In genomic region chr1:82392946-82393345, GRCh38 we compare ENCODE assay signal across 21 cellular contexts.
"Had no signal": no experiment of that assay in that cellular context is flagged by ENCODE, and none has a peak within 500 bp of the region (broad histone marks: within the 10 kb centered on the region; RNA-seq: fewer than 3 reads in every experiment).

No MANE protein-coding gene starts in this region.

- H3K4me3 ChIP-seq: left lung, mucosa of descending colon, neural progenitor cell, prostate gland, suprapubic skin, transverse colon, uterus had no signal

- H3K36me3 Mint-ChIP-seq: naive B cell, neural progenitor cell had no signal

- H3K9me3 Mint-ChIP-seq: neural progenitor cell; stimulated activated naive CD8-positive, alpha-beta T cell treated with anti-CD3 and anti-CD28 coated beads, Interleukin-15, Interleukin-2, amounts not matched to agents 100 ng/mL and 50 ng/mL, for 24 hours had no signal

- H3K4me1 ChIP-seq: left lung, prostate gland, suprapubic skin, transverse colon, uterus had no signal

- H3K4me3 Mint-ChIP-seq: effector memory CD8-positive, alpha-beta T cell; naive B cell; neural progenitor cell; stimulated activated naive CD8-positive, alpha-beta T cell treated with anti-CD3 and anti-CD28 coated beads, Interleukin-15, Interleukin-2, amounts not matched to agents 100 ng/mL and 50 ng/mL, for 24 hours had no signal

- H3K9me3 ChIP-seq: left lung, mucosa of descending colon, prostate gland, suprapubic skin, transverse colon, uterus had no signal

- DNase-seq: activated CD4-positive, CD25-positive, alpha-beta regulatory T cell treated with anti-CD3 and anti-CD28 coated beads, Interleukin-2, amount 50 U/mL, for 72 hours; activated CD8-positive, alpha-beta memory T cell treated with anti-CD3 and anti-CD28 coated beads for 24 hours; activated CD8-positive, alpha-beta memory T cell treated with anti-CD3 and anti-CD28 coated beads, Interleukin-2, amount 50 U/mL, for 48 hours; activated effector memory CD4-positive, alpha-beta T cell treated with anti-CD3 and anti-CD28 coated beads, Interleukin-2, amount 50 U/mL, for 16 hours; activated naive CD4-positive, alpha-beta T cell treated with anti-CD3 and anti-CD28 coated beads, Interleukin-2, amount 50 U/mL, for 16 hours; activated T-cell treated with anti-CD3 and anti-CD28 coated beads, Interleukin-2, amount 50 U/mL, for 48 hours; aorta; effector memory CD8-positive, alpha-beta T cell; head of caudate nucleus; kidney; left lung; mucosa of descending colon; naive B cell; right cardiac atrium; transverse colon; uterus had no signal

- H3K27me3 Mint-ChIP-seq: effector memory CD8-positive, alpha-beta T cell; naive B cell; stimulated activated naive CD8-positive, alpha-beta T cell treated with anti-CD3 and anti-CD28 coated beads, Interleukin-15, Interleukin-2, amounts not matched to agents 100 ng/mL and 50 ng/mL, for 24 hours had no signal

- H3K36me3 ChIP-seq: left lung, neural progenitor cell, prostate gland, suprapubic skin, transverse colon, uterus had no signal

- H2AFZ ChIP-seq: neural progenitor cell had no signal

- H3K9ac ChIP-seq: neural progenitor cell had no signal

- ATAC-seq: effector memory CD8-positive, alpha-beta T cell; left lung; mucosa of descending colon; right cardiac atrium had no signal

- H3K27ac ChIP-seq: left lung, neural progenitor cell, prostate gland, suprapubic skin, transverse colon, uterus, VCaP had no signal

- H3K27me3 ChIP-seq: left lung, neural progenitor cell, suprapubic skin, transverse colon, uterus had no signal

- H3K27ac Mint-ChIP-seq: effector memory CD8-positive, alpha-beta T cell; naive B cell; neural progenitor cell; stimulated activated naive CD8-positive, alpha-beta T cell treated with anti-CD3 and anti-CD28 coated beads, Interleukin-15, Interleukin-2, amounts not matched to agents 100 ng/mL and 50 ng/mL, for 24 hours had no signal
